Comparison of ENCODE assay signal across 8 cellular contexts in genomic region chr7:106110238-106110560, GRCh38. TPM values are rescaled to one million over a fixed set of nuclear protein-coding genes. Genes with fewer than 3 reads are reported as not detected.
A peak's percentile ranks its signal among the peaks of the same experiment; 100 is the strongest.
DNase-seq lines count a peak whose midpoint lies in the region; ATAC-seq and TF ChIP-seq lines count a peak whose summit lies in the region.

No MANE protein-coding gene starts in this region.

- ATAC-seq in GM18909 (IDR thresholded peaks at IDR 0.05; ENCODE audit: poor library complexity, unreplicated experiment): no peak

- H3K27me3 ChIP-seq in OCI-LY1 (ENCODE audit: insufficient read depth, low read length) (no peaks in the 10 kb centered on the region), esophagus squamous epithelium (no peaks in the 10 kb centered on the region), skeletal muscle satellite cell (ENCODE audit: control insufficient read depth, insufficient read depth, low read length) (no peaks in the 10 kb centered on the region), prostate gland (replicated peaks; ENCODE audit: insufficient read depth) (no peaks in the 10 kb centered on the region)

- H3K27ac ChIP-seq in OCI-LY1 (ENCODE audit: low read depth, low read length, poor library complexity, severe bottlenecking) (peak overlapping the region; percentile 85), esophagus squamous epithelium (peak overlapping the region; percentile 15 to 99 (median 98)), prostate gland (peak overlapping the region in 1 of 2 donors; percentile 35)

- H3K36me3 ChIP-seq in OCI-LY1 (ENCODE audit: insufficient read depth, low read length) (peaks cover 53% of the 10 kb centered on the region), esophagus squamous epithelium (peaks cover 0 to 16% (median 0%) of the 10 kb centered on the region in 3 donors), skeletal muscle satellite cell (ENCODE audit: insufficient read depth, low read length) (no peaks in the 10 kb centered on the region), prostate gland (no peaks in the 10 kb centered on the region)

- intact Hi-C loops in esophagus squamous epithelium (cut with DNase I): loop anchor here (10.0 kb wide), 1 partner anchor 45 kb away; no protein-coding TSS in a partner anchor
- intact Hi-C loops in prostate gland (cut with DNase I): no loop called here

- no peaks in the 10 kb centered on the region for H3F3A ChIP-seq in OCI-LY1 (ENCODE audit: insufficient read depth, low read length)

- TF ChIP-seq CTCF in OCI-LY1 (IDR thresholded peaks at IDR 0.05; ENCODE audit: low read length) (no peak), esophagus squamous epithelium (IDR thresholded peaks at IDR 0.05) (no peak), prostate gland (IDR thresholded peaks at IDR 0.05) (no peak)

- H3K9me2 ChIP-seq in OCI-LY1 (ENCODE audit: low read depth, low read length): no peaks in the 10 kb centered on the region

- H3K4me2 ChIP-seq in OCI-LY1 (ENCODE audit: low read length) (peak overlapping the region; percentile 97), skeletal muscle satellite cell (ENCODE audit: low read length) (peak overlapping the region; percentile 93)

- DNase-seq in NCI-H2227 (lab: John Stamatoyannopoulos, UW; ENCODE audit: unreplicated experiment) (peak; percentile 14), NCI-H2227 treated with DMSO at 0.1 percent for 48 hours (lab: John Stamatoyannopoulos, UW) (no peak), esophagus squamous epithelium (lab: John Stamatoyannopoulos, UW) (no peak), nucleus accumbens (lab: John Stamatoyannopoulos, UW) (no peak), prostate gland (ENCODE audit: low spot score) (no peak)

- no peaks in the 10 kb centered on the region for H3K9me3 ChIP-seq in OCI-LY1 (ENCODE audit: low read length)
- H3K9me3 ChIP-seq in esophagus squamous epithelium: no peaks in the 10 kb centered on the region
- H3K9me3 ChIP-seq in skeletal muscle satellite cell (replicated peaks; ENCODE audit: low read length): no peaks in the 10 kb centered on the region
- H3K9me3 ChIP-seq in prostate gland: no peaks in the 10 kb centered on the region

- H3K9ac ChIP-seq in OCI-LY1 (ENCODE audit: low read length) (peak overlapping the region; percentile 87), skeletal muscle satellite cell (ENCODE audit: low read depth, low read length) (peak overlapping the region; percentile 96)

- no peak for TF ChIP-seq POLR2A in esophagus squamous epithelium (IDR thresholded peaks at IDR 0.05)
- no peak for TF ChIP-seq POLR2A in prostate gland (IDR thresholded peaks at IDR 0.05)

- H3K4me1 ChIP-seq in OCI-LY1 (ENCODE audit: insufficient read depth, low read length, severe bottlenecking): peaks cover 70% of the 10 kb centered on the region
- H3K4me1 ChIP-seq in esophagus squamous epithelium: peaks cover 18 to 70% (median 30%) of the 10 kb centered on the region in 3 donors
- H3K4me1 ChIP-seq in skeletal muscle satellite cell (ENCODE audit: control insufficient read depth, insufficient read depth, low read length): peaks cover 26% of the 10 kb centered on the region
- peaks cover 2% of the 10 kb centered on the region for H3K4me1 ChIP-seq in prostate gland (replicated peaks)

- peaks cover 8% of the 10 kb centered on the region; the same call in 1 of the 2 replicates for H4K20me1 ChIP-seq in OCI-LY1 (ENCODE audit: insufficient read depth, low read length)

- H3K4me3 ChIP-seq in OCI-LY1 (ENCODE audit: low read depth, low read length, poor library complexity, severe bottlenecking) (peak overlapping the region; percentile 77), esophagus squamous epithelium (peak overlapping the region; percentile 69 to 79 (median 78)), skeletal muscle satellite cell (ENCODE audit: low read length) (peak overlapping the region; percentile 89), prostate gland (peak overlapping the region in 1 of 2 donors; percentile 87)

- H3K79me2 ChIP-seq in OCI-LY1 (ENCODE audit: insufficient read depth, low read length): peaks cover 68% of the 10 kb centered on the region

- H2AFZ ChIP-seq in OCI-LY1 (ENCODE audit: low read length): no peak overlapping the region

RNA-seq across cellular contexts. Expression of gene SYPL1, which starts 1.9 kb away (rescaled TPM):
- 100 to 1,000 TPM; 105 to 170 (median 148) TPM for total RNA-seq in esophagus squamous epithelium
- total RNA-seq in skeletal muscle satellite cell (2012; rRNA removed): 33.4 and 39.8 TPM in 2 replicates
- total RNA-seq in prostate gland: 100 to 1,000 TPM in 1 of 2 donors, 10 to 100 TPM in 1; 87.9 to 132 TPM
